Comparison of ENCODE assay signal across 19 cellular contexts in genomic region chr2:179051250-179051649, GRCh38. TPM values are rescaled to one million over a fixed set of nuclear protein-coding genes. Genes with fewer than 3 reads are reported as not detected.
DNase-seq lines count a peak whose midpoint lies in the region; ATAC-seq and TF ChIP-seq lines count a peak whose summit lies in the region.
"Had no signal": no experiment of that assay in that cellular context is flagged by ENCODE, and none has a peak within 500 bp of the region (broad histone marks: within the 10 kb centered on the region; RNA-seq: fewer than 3 reads in every experiment).

No MANE protein-coding gene starts in this region.

- TF ChIP-seq CTCF in Caco-2 (IDR thresholded peaks at IDR 0.05; ENCODE audit: insufficient read depth in 1 of 2, low read depth in 1 of 2, low read length in 1 of 2, severe bottlenecking in 1 of 2, unreplicated experiment in 1 of 2) (no peak), left ventricle myocardium inferior (IDR thresholded peaks at IDR 0.05; ENCODE audit: borderline replicate concordance) (no peak), neural progenitor cell (IDR thresholded peaks at IDR 0.05) (no peak), foreskin fibroblast (IDR thresholded peaks at IDR 0.05; ENCODE audit: low read depth, low read length) (no peak), A673 (conservative IDR thresholded peaks at IDR 0.05; ENCODE audit: low read depth, low read length) (no peak)

- H3K27ac Mint-ChIP-seq in Caco-2 (ENCODE audit: unreplicated experiment), result no peak overlapping the region
- H3K27ac Mint-ChIP-seq in neural progenitor cell, result no peak overlapping the region

- CTCF ChIA-PET in Caco-2 (lab: Charles Lee) (interaction anchor here (1.4 kb wide), 1 partner anchor 78 kb away, joined by 5 read pairs; no protein-coding TSS in a partner anchor), A673 (lab: Charles Lee) (no interaction called here)

- H3K27me3 ChIP-seq in Caco-2 (replicated peaks; ENCODE audit: control insufficient read depth, insufficient read depth, low read length) (no peaks in the 10 kb centered on the region), left ventricle myocardium inferior (ENCODE audit: low read depth) (no peaks in the 10 kb centered on the region), neural progenitor cell (no peaks in the 10 kb centered on the region), A673 (replicated peaks; ENCODE audit: insufficient read depth, low read depth, low read length, poor library complexity) (peaks cover 4% of the 10 kb centered on the region)
- H3K27me3 ChIP-seq: sigmoid colon had no signal

- H3K27me3 Mint-ChIP-seq in Caco-2 (ENCODE audit: insufficient read depth, unreplicated experiment) (no peaks in the 10 kb centered on the region), neural progenitor cell (ENCODE audit: insufficient read depth, low read depth) (peaks cover 4% of the 10 kb centered on the region)
- H3K27me3 Mint-ChIP-seq: activated naive CD4-positive, alpha-beta T cell treated with anti-CD3 and anti-CD28 coated beads, Interleukin-2, amount 10 ng/mL, durations not matched to agents 7 days and 5 days; brain had no signal

- no peak overlapping the region for H2AFZ ChIP-seq in neural progenitor cell (replicated peaks)

- no peaks in the 10 kb centered on the region for H3K79me2 ChIP-seq in neural progenitor cell (ENCODE audit: low read depth)

- H3K9ac ChIP-seq in neural progenitor cell, result no peak overlapping the region

- H3K4me1 Mint-ChIP-seq in Caco-2 (ENCODE audit: low read depth, unreplicated experiment) (peaks cover 13% of the 10 kb centered on the region), neural progenitor cell (peaks cover 24% of the 10 kb centered on the region)

- no peaks in the 10 kb centered on the region for H3K9me3 ChIP-seq in Caco-2
- H3K9me3 ChIP-seq in left ventricle myocardium inferior (replicated peaks), result no peaks in the 10 kb centered on the region
- H3K9me3 ChIP-seq in neural progenitor cell (ENCODE audit: low read depth), result no peaks in the 10 kb centered on the region
- H3K9me3 ChIP-seq in A673 (ENCODE audit: low read depth, low read length, poor library complexity, severe bottlenecking), result no peaks in the 10 kb centered on the region
- H3K9me3 ChIP-seq: sigmoid colon had no signal

- H3K9me3 Mint-ChIP-seq in Caco-2 (ENCODE audit: unreplicated experiment) (peaks cover 2% of the 10 kb centered on the region), neural progenitor cell (no peaks in the 10 kb centered on the region)

- H3K36me3 Mint-ChIP-seq in Caco-2 (ENCODE audit: insufficient read depth, unreplicated experiment), result no peaks in the 10 kb centered on the region
- no peaks in the 10 kb centered on the region for H3K36me3 Mint-ChIP-seq in neural progenitor cell
- H3K36me3 Mint-ChIP-seq: brain had no signal

- peak overlapping the region; percentile 55 for H3K4me2 ChIP-seq in neural progenitor cell

- H3K4me3 ChIP-seq in Caco-2 (ENCODE audit: low read depth, low read length) (no peak overlapping the region), left ventricle myocardium inferior (peak overlapping the region; percentile 68), neural progenitor cell (no peak overlapping the region), foreskin fibroblast (ENCODE audit: low read depth in 1 of 2, low read length in 2 of 2) (no peak overlapping the region), A673 (ENCODE audit: low read depth, low read length, poor library complexity, severe bottlenecking) (no peak overlapping the region)
- H3K4me3 ChIP-seq: sigmoid colon had no signal

- H3K36me3 ChIP-seq in Caco-2 (ENCODE audit: control insufficient read depth, insufficient read depth, low read length), result no peaks in the 10 kb centered on the region; the same call in 1 of the 2 replicates
- no peaks in the 10 kb centered on the region for H3K36me3 ChIP-seq in left ventricle myocardium inferior
- no peaks in the 10 kb centered on the region for H3K36me3 ChIP-seq in neural progenitor cell
- H3K36me3 ChIP-seq in A673 (ENCODE audit: insufficient read depth, low read length, poor library complexity, severe bottlenecking), result no peaks in the 10 kb centered on the region
- H3K36me3 ChIP-seq: sigmoid colon had no signal

- H4K20me1 ChIP-seq in neural progenitor cell (ENCODE audit: low read depth), result no peaks in the 10 kb centered on the region

- H3K4me1 ChIP-seq in Caco-2 (peaks cover 26% of the 10 kb centered on the region), left ventricle myocardium inferior (peaks cover 43% of the 10 kb centered on the region), neural progenitor cell (peaks cover 51% of the 10 kb centered on the region), A673 (ENCODE audit: insufficient read depth, low read length, poor library complexity, severe bottlenecking) (no peaks in the 10 kb centered on the region)

- POLR2A ChIA-PET in Caco-2 (lab: Charles Lee), result no interaction called here
- POLR2A ChIA-PET in A673 (lab: Charles Lee; ENCODE audit: low non-redundant PET), result no interaction called here

- H3F3A ChIP-seq in neural progenitor cell (ENCODE audit: low read depth), result peaks cover 12% of the 10 kb centered on the region

- BruUV-seq in Caco-2 (replicated peaks; lab: Mats Ljungman, UMichigan) (no TSS peak), A673 (replicated peaks; lab: Mats Ljungman, UMichigan) (no TSS peak)

- no peak overlapping the region for H3K4me3 Mint-ChIP-seq in Caco-2 (ENCODE audit: unreplicated experiment)
- peak overlapping the region; percentile 42 for H3K4me3 Mint-ChIP-seq in neural progenitor cell

- DNase-seq in Caco-2 (peak; percentile 30 to 46), LHCN-M2 (ENCODE audit: low read depth) (peak; percentile 47), left ventricle myocardium inferior (no peak), neural progenitor cell (ENCODE audit: low spot score) (no peak), foreskin fibroblast (no peak), A673 (ENCODE audit: low spot score) (no peak)
- DNase-seq: activated CD4-positive, alpha-beta T cell treated with anti-CD3 and anti-CD28 coated beads, Interleukin-2, amount 50 U/mL, for 4 hours; activated naive CD4-positive, alpha-beta T cell treated with anti-CD3 and anti-CD28 coated beads, Interleukin-2, amount 10 ng/mL, durations not matched to agents 7 days and 5 days; activated T-cell treated with anti-CD3 and anti-CD28 coated beads, Interleukin-2, amount 50 U/mL, for 1 hour; cortex of kidney; NCI-H2081 treated with DMSO at 0.1 percent for 48 hours; NCI-H526; sigmoid colon; SW 1271 had no signal

- ATAC-seq in GM19395 (IDR thresholded peaks at IDR 0.05; ENCODE audit: unreplicated experiment) (no peak), GM18867 (IDR thresholded peaks at IDR 0.05; ENCODE audit: unreplicated experiment) (no peak)

- intact Hi-C loops in Caco-2 (cut with micrococcal nuclease; ENCODE audit: unreplicated experiment), result loop anchor here (2.0 to 5.0 kb wide), 2 partner anchors 56 to 76 kb away; no protein-coding TSS in a partner anchor
- intact Hi-C loops in left ventricle myocardium inferior (cut with micrococcal nuclease), result no loop called here
- intact Hi-C loops in A673 (cut with micrococcal nuclease; ENCODE audit: unreplicated experiment), result no loop called here

- H3K27ac ChIP-seq in left ventricle myocardium inferior (replicated peaks) (peak overlapping the region; percentile 91), neural progenitor cell (no peak overlapping the region), A673 (ENCODE audit: low read depth, low read length, poor library complexity, severe bottlenecking) (no peak overlapping the region)
- H3K27ac ChIP-seq: RWPE1 had no signal

RNA-seq across cellular contexts. Expression of gene CCDC141, which starts 1.3 kb away (rescaled TPM):
- total RNA-seq in Caco-2 (2022), result 11.5 and 16.6 TPM in 2 replicates
- total RNA-seq in LHCN-M2 (2014; rRNA removed), result 2.4 and 3.7 TPM in 2 replicates
- polyA plus RNA-seq in LHCN-M2 (2012), result 0.33 TPM
- 208 TPM for total RNA-seq in left ventricle myocardium inferior
- total RNA-seq in neural progenitor cell (ENCODE audit: low replicate concordance), result 0.46 and 1.8 TPM in 2 replicates
- not detected in 2 replicates for total RNA-seq in A673 (2021)
- polyA plus RNA-seq: AG04450 had no signal

Comparison
In these comparisons a context has a peak if more than half of its experiments do, and no peak if none do; other contexts are left out.
1. DNase-seq: peak in Caco-2 (2 of 2) and LHCN-M2 (single experiment); none in left ventricle myocardium inferior (single experiment), neural progenitor cell (single experiment), foreskin fibroblast (0 of 2) and A673 (single experiment).
2. RNA of gene CCDC141, which starts 1.3 kb away (total RNA-seq): 208 TPM in left ventricle myocardium inferior (single experiment); 11.5 to 16.6 TPM in Caco-2, 2.4 to 3.7 TPM in LHCN-M2, 0.46 to 1.8 TPM in neural progenitor cell and not detected in A673; every median in the first group is over 10 times any median in the second.